35 cellular contexts compared by ENCODE assay signal in the genomic region with DNA sequence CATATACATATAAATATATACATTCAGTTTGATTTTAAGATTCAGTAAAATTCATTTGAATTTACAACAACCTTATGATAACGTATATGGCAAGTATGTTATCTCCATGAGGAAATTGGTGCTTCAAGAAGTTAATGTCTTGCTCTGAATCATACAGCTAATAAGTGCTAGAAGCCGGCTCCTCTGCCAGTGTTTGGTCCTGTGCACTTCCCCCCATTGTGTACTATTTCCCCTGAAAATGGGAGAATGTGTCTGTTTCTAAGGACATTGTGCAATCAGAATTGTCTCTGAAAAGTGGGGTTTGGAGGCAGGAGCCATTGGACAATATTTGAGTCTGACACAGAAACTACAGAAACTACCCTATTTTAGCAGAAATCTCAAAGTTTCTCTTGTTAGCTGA.
"Had no signal": no experiment of that assay in that cellular context is flagged by ENCODE, and none has a peak within 500 bp of the region (broad histone marks: within the 10 kb centered on the region; RNA-seq: fewer than 3 reads in every experiment).

No MANE protein-coding gene starts in this region.

- H3K4me2 ChIP-seq: SK-N-SH had no signal

- H3K9ac ChIP-seq: SK-N-SH had no signal

- ATAC-seq: activated CD8-positive, alpha-beta T cell treated with anti-CD3 and anti-CD28 coated beads for 36 hours; activated T-cell treated with anti-CD3 and anti-CD28 coated beads, Interleukin-2, amount 50 U/mL, for 72 hours; activated T-helper 17 cell treated with anti-CD3 and anti-CD28 coated beads, Interleukin-2, amount 50 U/mL, for 72 hours; PC-3 had no signal

- H3K36me3 Mint-ChIP-seq: activated naive CD8-positive, alpha-beta T cell treated with anti-CD3 and anti-CD28 coated beads for 36 hours had no signal

- H3K27ac Mint-ChIP-seq: activated CD4-positive, alpha-beta T cell treated with anti-CD3 and anti-CD28 coated beads, Interleukin-2, amount 10 ng/mL, durations not matched to agents 24 days and 14 days; activated CD8-positive, alpha-beta T cell treated with anti-CD3 and anti-CD28 coated beads for 36 hours; activated naive CD8-positive, alpha-beta T cell treated with anti-CD3 and anti-CD28 coated beads for 36 hours; activated T-cell treated with anti-CD3 and anti-CD28 coated beads, Interleukin-2, amount 50 U/mL, for 72 hours; activated T-helper 17 cell treated with anti-CD3 and anti-CD28 coated beads, Interleukin-2, amount 50 U/mL, for 72 hours; T-helper 1 cell treated with Interleukin-12 subunit alpha and Interleukin-12 subunit beta and Interleukin-4 antibody, amounts not matched to agents 30 μg/mL and 1 μg/mL, for 36 hours; T-helper 2 cell treated with Interferon-gamma antibody and Interleukin-4, amounts not matched to agents 5 μg/mL and 100 μg/mL, for 36 hours had no signal

- H3K4me3 Mint-ChIP-seq: activated CD4-positive, alpha-beta T cell treated with anti-CD3 and anti-CD28 coated beads, Interleukin-2, amount 10 ng/mL, durations not matched to agents 24 days and 14 days; activated CD8-positive, alpha-beta T cell treated with anti-CD3 and anti-CD28 coated beads for 36 hours; activated naive CD8-positive, alpha-beta T cell treated with anti-CD3 and anti-CD28 coated beads for 36 hours; activated T-cell treated with anti-CD3 and anti-CD28 coated beads, Interleukin-2, amount 50 U/mL, for 72 hours; activated T-helper 17 cell treated with anti-CD3 and anti-CD28 coated beads, Interleukin-2, amount 50 U/mL, for 72 hours; central memory CD8-positive, alpha-beta T cell; T-helper 1 cell treated with Interleukin-12 subunit alpha and Interleukin-12 subunit beta and Interleukin-4 antibody, amounts not matched to agents 30 μg/mL and 1 μg/mL, for 36 hours; T-helper 2 cell treated with Interferon-gamma antibody and Interleukin-4, amounts not matched to agents 5 μg/mL and 100 μg/mL, for 36 hours had no signal

- H3K4me3 ChIP-seq: cardiac muscle cell, Peyer's patch, SJSA1 had no signal

- H3K27me3 Mint-ChIP-seq: activated CD8-positive, alpha-beta T cell treated with anti-CD3 and anti-CD28 coated beads for 36 hours had no signal

- DNase-seq: activated CD4-positive, alpha-beta T cell treated with anti-CD3 and anti-CD28 coated beads, Interleukin-2, amount 10 ng/mL, durations not matched to agents 24 days and 14 days; activated CD4-positive, alpha-beta T cell treated with anti-CD3 and anti-CD28 coated beads, Interleukin-2, amount 50 U/mL, for 4 hours; activated CD8-positive, alpha-beta T cell treated with anti-CD3 and anti-CD28 coated beads for 36 hours; activated effector memory CD4-positive, alpha-beta T cell treated with anti-CD3 and anti-CD28 coated beads, Interleukin-2, amount 50 U/mL, for 16 hours; activated naive CD4-positive, alpha-beta T cell; activated naive CD4-positive, alpha-beta T cell treated with anti-CD3 and anti-CD28 coated beads, Interleukin-2, amount 50 U/mL, for 16 hours; activated naive CD8-positive, alpha-beta T cell treated with anti-CD3 and anti-CD28 coated beads for 36 hours; activated T-cell treated with anti-CD3 and anti-CD28 coated beads, Interleukin-2, amount 50 U/mL, for 1 hour; activated T-cell treated with anti-CD3 and anti-CD28 coated beads, Interleukin-2, amount 50 U/mL, for 72 hours; amniotic stem cell; aorta; brain microvascular endothelial cell; Karpas-422; NCI-H1048; NCI-H1105 treated with DMSO at 0.1 percent for 48 hours; NCI-H1436; NCI-H1694; NCI-H1930; NCI-H2081 treated with DMSO at 0.1 percent for 48 hours; NCI-H345; NCI-H526; NCI-H748 treated with DMSO at 0.1 percent for 48 hours; NK-92 treated with Interleukin-12 subunit alpha and Interleukin-12 subunit beta, amount 100 ng/mL, for 24 hours; PC-3; Peyer's patch; RPMI8226; SHP77 treated with DMSO at 0.1 percent for 48 hours; SK-N-SH had no signal

- H3K9me3 Mint-ChIP-seq: activated CD4-positive, alpha-beta T cell treated with anti-CD3 and anti-CD28 coated beads, Interleukin-2, amount 10 ng/mL, durations not matched to agents 24 days and 14 days; activated CD8-positive, alpha-beta T cell treated with anti-CD3 and anti-CD28 coated beads for 36 hours; activated naive CD8-positive, alpha-beta T cell treated with anti-CD3 and anti-CD28 coated beads for 36 hours; activated T-cell treated with anti-CD3 and anti-CD28 coated beads, Interleukin-2, amount 50 U/mL, for 72 hours; activated T-helper 17 cell treated with anti-CD3 and anti-CD28 coated beads, Interleukin-2, amount 50 U/mL, for 72 hours; central memory CD8-positive, alpha-beta T cell; T-helper 1 cell treated with Interleukin-12 subunit alpha and Interleukin-12 subunit beta and Interleukin-4 antibody, amounts not matched to agents 30 μg/mL and 1 μg/mL, for 36 hours; T-helper 2 cell treated with Interferon-gamma antibody and Interleukin-4, amounts not matched to agents 5 μg/mL and 100 μg/mL, for 36 hours had no signal

- H3K9me3 ChIP-seq: Peyer's patch, SJSA1, SK-N-SH had no signal

- H3K36me3 ChIP-seq: brain microvascular endothelial cell, cardiac muscle cell, Peyer's patch, SJSA1 had no signal

- H3K27ac ChIP-seq: brain microvascular endothelial cell, cardiac muscle cell, Peyer's patch, SJSA1 had no signal

- H3K27me3 ChIP-seq: brain microvascular endothelial cell, cardiac muscle cell, Peyer's patch, SJSA1 had no signal

- H3K4me1 Mint-ChIP-seq: activated CD4-positive, alpha-beta T cell treated with anti-CD3 and anti-CD28 coated beads, Interleukin-2, amount 10 ng/mL, durations not matched to agents 24 days and 14 days; activated naive CD8-positive, alpha-beta T cell treated with anti-CD3 and anti-CD28 coated beads for 36 hours; activated T-helper 17 cell treated with anti-CD3 and anti-CD28 coated beads, Interleukin-2, amount 50 U/mL, for 72 hours; central memory CD8-positive, alpha-beta T cell had no signal

- FAIRE-seq: TTC549 had no signal

- H3K4me1 ChIP-seq: Peyer's patch, SJSA1 had no signal
